ENCODE assay signal across 4 cellular contexts in genomic region chr15:48527517-48527916, GRCh38.
TF ChIP-seq lines count a peak whose summit lies in the region.

No MANE protein-coding gene starts in this region.

TF ChIP-seq in IMR-90, 13 proteins besides CTCF, POLR2A, EP300 and RAD21:
- TF ChIP-seq MAFK (IDR thresholded peaks at IDR 0.05; ENCODE audit: low read depth, low read length) = no peak
- 0 out of 2 replicates have a peak, but pooled peaks have one; percentile 3 for TF ChIP-seq FOS (IDR thresholded peaks at IDR 0.05; ENCODE audit: low read depth, low read length)

TF ChIP-seq in HEK293T, 16 proteins besides CTCF, POLR2A, EP300 and RAD21:
- TF ChIP-seq BHLHE40 (IDR thresholded peaks at IDR 0.05; ENCODE audit: borderline replicate concordance) = no peak
- TF ChIP-seq, protein P1, sequence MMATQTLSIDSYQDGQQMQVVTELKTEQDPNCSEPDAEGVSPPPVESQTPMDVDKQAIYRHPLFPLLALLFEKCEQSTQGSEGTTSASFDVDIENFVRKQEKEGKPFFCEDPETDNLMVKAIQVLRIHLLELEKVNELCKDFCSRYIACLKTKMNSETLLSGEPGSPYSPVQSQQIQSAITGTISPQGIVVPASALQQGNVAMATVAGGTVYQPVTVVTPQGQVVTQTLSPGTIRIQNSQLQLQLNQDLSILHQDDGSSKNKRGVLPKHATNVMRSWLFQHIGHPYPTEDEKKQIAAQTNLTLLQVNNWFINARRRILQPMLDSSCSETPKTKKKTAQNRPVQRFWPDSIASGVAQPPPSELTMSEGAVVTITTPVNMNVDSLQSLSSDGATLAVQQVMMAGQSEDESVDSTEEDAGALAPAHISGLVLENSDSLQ (IDR thresholded peaks at IDR 0.05) = no peak
- no peak for TF ChIP-seq LEF1 (IDR thresholded peaks at IDR 0.05; ENCODE audit: borderline replicate concordance)

TF ChIP-seq in SK-N-SH treated with all-trans-retinoic acid at 6 μM for 48 hours, 23 proteins besides CTCF, POLR2A, EP300 and RAD21:
- no peak for TF ChIP-seq ARNTL (CRISPR knock-in tag; IDR thresholded peaks at IDR 0.05; ENCODE audit: borderline replicate concordance, low read depth)
- TF ChIP-seq TOX (CRISPR knock-in tag; IDR thresholded peaks at IDR 0.05; ENCODE audit: borderline replicate concordance) = no peak
- no peak for TF ChIP-seq PATZ1 (CRISPR knock-in tag; IDR thresholded peaks at IDR 0.05; ENCODE audit: borderline replicate concordance)
- TF ChIP-seq GLIS3 (CRISPR knock-in tag; IDR thresholded peaks at IDR 0.05) = no peak
- no peak for TF ChIP-seq CREB5 (CRISPR knock-in tag; IDR thresholded peaks at IDR 0.05; ENCODE audit: low read depth)
- no peak for TF ChIP-seq ZFP3 (CRISPR knock-in tag; IDR thresholded peaks at IDR 0.05)
- TF ChIP-seq ZNF70 (CRISPR knock-in tag; IDR thresholded peaks at IDR 0.05) = no peak
- TF ChIP-seq SNAI2 (CRISPR knock-in tag; IDR thresholded peaks at IDR 0.05) = no peak
- no peak for TF ChIP-seq RARB (CRISPR knock-in tag; IDR thresholded peaks at IDR 0.05)
- TF ChIP-seq PPARA (CRISPR knock-in tag; IDR thresholded peaks at IDR 0.05; ENCODE audit: borderline replicate concordance) = no peak

TF ChIP-seq in HepG2, 621 proteins besides CTCF, POLR2A, EP300 and RAD21:
- no peak for TF ChIP-seq SUZ12 (IDR thresholded peaks at IDR 0.05; ENCODE audit: low read depth, low read length)
- no peak for TF ChIP-seq NFATC3 (CRISPR knock-in tag; IDR thresholded peaks at IDR 0.05)
- TF ChIP-seq KLF13 (CRISPR knock-in tag; IDR thresholded peaks at IDR 0.05) = no peak
- TF ChIP-seq NR3C1 (CRISPR knock-in tag; IDR thresholded peaks at IDR 0.05) = no peak
- no peak for TF ChIP-seq GATAD2A (CRISPR knock-in tag; IDR thresholded peaks at IDR 0.05)
- no peak for TF ChIP-seq SETDB1 (CRISPR knock-in tag; IDR thresholded peaks at IDR 0.05; ENCODE audit: borderline replicate concordance)
- no peak for TF ChIP-seq HNRNPLL (IDR thresholded peaks at IDR 0.05; ENCODE audit: low read depth, low read length, poor library complexity, severe bottlenecking)
- TF ChIP-seq ZBTB3 (CRISPR knock-in tag; IDR thresholded peaks at IDR 0.05; ENCODE audit: borderline replicate concordance, low read depth) = no peak
- TF ChIP-seq HDAC1 (CRISPR knock-in tag; IDR thresholded peaks at IDR 0.05) = no peak
TF ChIP-seq in HepG2: peak in this region for 0.
